Comparison of ENCODE assay signal across 10 cellular contexts in genomic region chr13:27482996-27483395, GRCh38. TPM values are rescaled to one million over a fixed set of nuclear protein-coding genes. Genes with fewer than 3 reads are reported as not detected.
A peak's percentile ranks its signal among the peaks of the same experiment; 100 is the strongest.
DNase-seq lines count a peak whose midpoint lies in the region; ATAC-seq, FAIRE-seq and TF ChIP-seq lines count a peak whose summit lies in the region.
"Had no signal": no experiment of that assay in that cellular context is flagged by ENCODE, and none has a peak within 500 bp of the region (broad histone marks: within the 10 kb centered on the region; RNA-seq: fewer than 3 reads in every experiment).

No MANE protein-coding gene starts in this region.

- no peaks in the 10 kb centered on the region for H3K36me3 ChIP-seq in upper lobe of right lung
- H3K36me3 ChIP-seq: BLaER1, pancreas had no signal

- intact Hi-C loops in upper lobe of right lung (cut with DNase I) = no loop called here
- intact Hi-C loops in activated CD4-positive, alpha-beta T cell treated with anti-CD3 and anti-CD28 coated beads, Interleukin-2, amount 10 ng/mL, durations not matched to agents 24 days and 14 days (cut with micrococcal nuclease) = no loop called here

- TF ChIP-seq CTCF in upper lobe of right lung (IDR thresholded peaks at IDR 0.05) = no peak
- no peak for TF ChIP-seq CTCF in D721Med (IDR thresholded peaks at IDR 0.05; ENCODE audit: insufficient read depth, missing control alignments)

- no peaks in the 10 kb centered on the region for H3K9me3 ChIP-seq in upper lobe of right lung
- H3K9me3 ChIP-seq: pancreas had no signal

- H3K9me3 Mint-ChIP-seq in stimulated activated naive CD8-positive, alpha-beta T cell treated with anti-CD3 and anti-CD28 coated beads, Interleukin-15, amount 100 ng/mL, for 72 hours = no peaks in the 10 kb centered on the region
- H3K9me3 Mint-ChIP-seq in activated CD4-positive, alpha-beta T cell treated with anti-CD3 and anti-CD28 coated beads, Interleukin-2, amount 10 ng/mL, durations not matched to agents 24 days and 14 days = no peaks in the 10 kb centered on the region

- no peak overlapping the region for H3K4me3 Mint-ChIP-seq in stimulated activated naive CD8-positive, alpha-beta T cell treated with anti-CD3 and anti-CD28 coated beads, Interleukin-15, amount 100 ng/mL, for 72 hours
- H3K4me3 Mint-ChIP-seq in activated CD4-positive, alpha-beta T cell treated with anti-CD3 and anti-CD28 coated beads, Interleukin-2, amount 10 ng/mL, durations not matched to agents 24 days and 14 days = no peak overlapping the region

- H3K4me1 ChIP-seq in upper lobe of right lung = no peaks in the 10 kb centered on the region
- H3K4me1 ChIP-seq: pancreas had no signal

- H3K27ac Mint-ChIP-seq in stimulated activated naive CD8-positive, alpha-beta T cell treated with anti-CD3 and anti-CD28 coated beads, Interleukin-15, amount 100 ng/mL, for 72 hours = no peak overlapping the region
- H3K27ac Mint-ChIP-seq in activated CD4-positive, alpha-beta T cell treated with anti-CD3 and anti-CD28 coated beads, Interleukin-2, amount 10 ng/mL, durations not matched to agents 24 days and 14 days = no peak overlapping the region

- H3K4me3 ChIP-seq in upper lobe of right lung = no peak overlapping the region
- H3K4me3 ChIP-seq: BLaER1, pancreas had no signal

- ATAC-seq in stimulated activated naive CD8-positive, alpha-beta T cell treated with anti-CD3 and anti-CD28 coated beads, Interleukin-15, Interleukin-2, amounts not matched to agents 100 U/mL and 50 U/mL, for 24 hours = peak; percentile 46
- ATAC-seq in stimulated activated naive CD8-positive, alpha-beta T cell treated with anti-CD3 and anti-CD28 coated beads, Interleukin-15, amount 100 ng/mL, for 72 hours = no peak
- ATAC-seq in HG03045 (IDR thresholded peaks at IDR 0.05; ENCODE audit: unreplicated experiment) = peak; percentile 92
- peak; percentile 91 for ATAC-seq in upper lobe of right lung

- H3K27ac ChIP-seq in upper lobe of right lung = no peak overlapping the region
- H3K27ac ChIP-seq: BLaER1, pancreas had no signal

- no peaks in the 10 kb centered on the region for H3K27me3 ChIP-seq in upper lobe of right lung
- H3K27me3 ChIP-seq: BLaER1 had no signal

- no peaks in the 10 kb centered on the region for H3K36me3 Mint-ChIP-seq in activated CD4-positive, alpha-beta T cell treated with anti-CD3 and anti-CD28 coated beads, Interleukin-2, amount 10 ng/mL, durations not matched to agents 24 days and 14 days (ENCODE audit: low read depth)

- H3K4me1 Mint-ChIP-seq in stimulated activated naive CD8-positive, alpha-beta T cell treated with anti-CD3 and anti-CD28 coated beads, Interleukin-15, amount 100 ng/mL, for 72 hours = peaks cover 8% of the 10 kb centered on the region
- peaks cover 9% of the 10 kb centered on the region for H3K4me1 Mint-ChIP-seq in activated CD4-positive, alpha-beta T cell treated with anti-CD3 and anti-CD28 coated beads, Interleukin-2, amount 10 ng/mL, durations not matched to agents 24 days and 14 days

- FAIRE-seq in D721Med (lab: Jason Lieb, UNC) = no peak
- FAIRE-seq: pancreas had no signal

- no peak for DNase-seq in stimulated activated naive CD8-positive, alpha-beta T cell treated with anti-CD3 and anti-CD28 coated beads, Interleukin-15, Interleukin-2, amounts not matched to agents 100 U/mL and 50 U/mL, for 24 hours
- no peak for DNase-seq in stimulated activated naive CD8-positive, alpha-beta T cell treated with anti-CD3 and anti-CD28 coated beads, Interleukin-15, amount 100 ng/mL, for 72 hours
- peak; percentile 30 for DNase-seq in RPMI8226
- no peak for DNase-seq in upper lobe of right lung
- no peak for DNase-seq in D721Med (ENCODE audit: insufficient read length, low spot score)
- DNase-seq in activated CD4-positive, alpha-beta T cell treated with anti-CD3 and anti-CD28 coated beads, Interleukin-2, amount 10 ng/mL, durations not matched to agents 24 days and 14 days = no peak
- no peak for DNase-seq in GF-D8 (lab: John Stamatoyannopoulos, UW)
- DNase-seq: pancreas had no signal

- no peaks in the 10 kb centered on the region for H3K27me3 Mint-ChIP-seq in stimulated activated naive CD8-positive, alpha-beta T cell treated with anti-CD3 and anti-CD28 coated beads, Interleukin-15, amount 100 ng/mL, for 72 hours
- H3K27me3 Mint-ChIP-seq in activated CD4-positive, alpha-beta T cell treated with anti-CD3 and anti-CD28 coated beads, Interleukin-2, amount 10 ng/mL, durations not matched to agents 24 days and 14 days = no peaks in the 10 kb centered on the region

RNA-seq across cellular contexts. Expression of gene MTIF3, which starts 32.6 kb away (rescaled TPM):
- 38.6 TPM for total RNA-seq in upper lobe of right lung
- total RNA-seq in activated CD4-positive, alpha-beta T cell treated with anti-CD3 and anti-CD28 coated beads, Interleukin-2, amount 10 ng/mL, durations not matched to agents 24 days and 14 days = 28.8 and 30.4 TPM in 2 replicates

RNA-seq across cellular contexts. Expression of gene GTF3A, which starts 58.6 kb away (rescaled TPM):
- 81.7 TPM for total RNA-seq in upper lobe of right lung
- total RNA-seq in activated CD4-positive, alpha-beta T cell treated with anti-CD3 and anti-CD28 coated beads, Interleukin-2, amount 10 ng/mL, durations not matched to agents 24 days and 14 days = 279 and 284 TPM in 2 replicates
